36 cellular contexts compared by ENCODE assay signal in genomic region chr6:169527306-169527705, GRCh38.
DNase-seq lines count a peak whose midpoint lies in the region; ATAC-seq and TF ChIP-seq lines count a peak whose summit lies in the region.
"Had no signal": no experiment of that assay in that cellular context is flagged by ENCODE, and none has a peak within 500 bp of the region (broad histone marks: within the 10 kb centered on the region; RNA-seq: fewer than 3 reads in every experiment).

No MANE protein-coding gene starts in this region.

- H3K27me3 ChIP-seq in GM23248 (replicated peaks; ENCODE audit: insufficient read depth) (no peaks in the 10 kb centered on the region), suprapubic skin (no peaks in the 10 kb centered on the region)
- H3K27me3 ChIP-seq: esophagus muscularis mucosa, pancreas, upper lobe of left lung had no signal

- H3K27ac ChIP-seq in GM23248 (peak overlapping the region; percentile 69), suprapubic skin (no peak overlapping the region)
- H3K27ac ChIP-seq: C4-2B, esophagus muscularis mucosa, pancreas, SK-N-MC, upper lobe of left lung had no signal

- no peaks in the 10 kb centered on the region for H4K20me1 ChIP-seq in GM23248 (ENCODE audit: insufficient read depth)

- TF ChIP-seq POLR2A in suprapubic skin (IDR thresholded peaks at IDR 0.05) = no peak

- DNase-seq in AG08396 (ENCODE audit: low spot score) (peak; percentile 21), GM23248 (peak; percentile 82), astrocyte of the spinal cord (ENCODE audit: low read depth, low spot score) (peak; percentile 33), glomerular visceral epithelial cell (ENCODE audit: extremely low spot score) (peak; percentile 21), suprapubic skin (ENCODE audit: low spot score in 2 of 2) (no peak), NCI-H1417 (lab: John Stamatoyannopoulos, UW) (no peak), D341Med (ENCODE audit: low spot score) (no peak)
- DNase-seq: activated CD4-positive, alpha-beta memory T cell treated with anti-CD3 and anti-CD28 coated beads, Interleukin-2, amount 10 ng/mL, durations not matched to agents 7 days and 5 days; activated CD4-positive, alpha-beta T cell treated with anti-CD3 and anti-CD28 coated beads for 1 hour; activated naive CD4-positive, alpha-beta T cell treated with anti-CD3 and anti-CD28 coated beads, Interleukin-2, amount 50 U/mL, for 16 hours; anterior cingulate cortex; caudate nucleus; dermis blood vessel endothelial cell; GOT3; head of caudate nucleus; kidney glomerular epithelial cell; MM.1S; NCI-H1436 treated with DMSO at 0.1 percent for 48 hours; NCI-H2107; NCI-H446; NCI-H774; nephron progenitor cell; pancreas; right cardiac atrium; stimulated activated CD4-positive, alpha-beta T cell treated with anti-CD3 and anti-CD28 coated beads, Interleukin-12 subunit alpha, Interleukin-12 subunit beta, amount 100 ng/mL, for 4 hours; stimulated activated CD4-positive, alpha-beta T cell treated with anti-CD3 and anti-CD28 coated beads, Interleukin-4, amount 100 ng/mL, for 1 hour; substantia nigra; upper lobe of left lung had no signal

- H3F3A ChIP-seq in GM23248 (ENCODE audit: insufficient read depth) = peaks cover 41% of the 10 kb centered on the region

- peak overlapping the region; percentile 42; the same call in 1 of the 2 replicates for H3K9ac ChIP-seq in GM23248

- ATAC-seq in GM19455 (IDR thresholded peaks at IDR 0.05; ENCODE audit: unreplicated experiment) = no peak
- ATAC-seq: activated T-helper 17 cell treated with anti-CD3 and anti-CD28 coated beads, Interleukin-2, amount 50 U/mL, for 72 hours; K562; pancreas; right cardiac atrium; stimulated activated effector memory CD8-positive, alpha-beta T cell treated with anti-CD3 and anti-CD28 coated beads, Interleukin-12 subunit alpha, Interleukin-12 subunit beta, amount 100 ng/mL, for 72 hours had no signal

- H3K36me3 ChIP-seq in GM23248 (ENCODE audit: low read depth) (no peaks in the 10 kb centered on the region), suprapubic skin (no peaks in the 10 kb centered on the region)
- H3K36me3 ChIP-seq: esophagus muscularis mucosa, pancreas, upper lobe of left lung had no signal

- H3K9me3 ChIP-seq in GM23248 (ENCODE audit: low read depth) (no peaks in the 10 kb centered on the region), suprapubic skin (no peaks in the 10 kb centered on the region)
- H3K9me3 ChIP-seq: esophagus muscularis mucosa, pancreas, upper lobe of left lung had no signal

- TF ChIP-seq CTCF in astrocyte of the spinal cord (IDR thresholded peaks at IDR 0.05; ENCODE audit: low read depth, low read length) (no peak), suprapubic skin (IDR thresholded peaks at IDR 0.05) (no peak)

- H3K4me1 ChIP-seq in GM23248 (ENCODE audit: insufficient read depth) (peaks cover 46% of the 10 kb centered on the region), suprapubic skin (peaks cover 11% of the 10 kb centered on the region)

- in situ Hi-C loops in GM23248 (cut with MboI) (no loop called here), astrocyte of the spinal cord (cut with HindIII; ENCODE audit: low sequenced_read_pairs) (no loop called here)

- 32 to 41% methylated on average over 1 of the region's 1 CpG for WGBS in GM23248 (ENCODE audit: low coverage in 1 of 2, low lambda C conversion rate in 2 of 2, missing lambda C conversion rate in 2 of 2), 2 experiments
- 91% methylated on average over 1 of the region's 1 CpG for WGBS in suprapubic skin

- no peaks in the 10 kb centered on the region for H3K79me2 ChIP-seq in GM23248 (ENCODE audit: insufficient read depth)

- H3K4me2 ChIP-seq in GM23248 (ENCODE audit: unreplicated experiment) = peak overlapping the region; percentile 38

- H3K4me3 ChIP-seq in GM23248 = no peak overlapping the region
- H3K4me3 ChIP-seq in astrocyte of the spinal cord (ENCODE audit: low read depth, low read length) = no peak overlapping the region
- no peak overlapping the region for H3K4me3 ChIP-seq in suprapubic skin
- H3K4me3 ChIP-seq: esophagus muscularis mucosa, K562, lung, pancreas, SK-N-MC, upper lobe of left lung had no signal

- H3K9me2 ChIP-seq in GM23248 (ENCODE audit: insufficient read depth) = no peaks in the 10 kb centered on the region; the same call in 1 of the 2 replicates

- no peak for TF ChIP-seq EP300 in suprapubic skin (IDR thresholded peaks at IDR 0.05)

- H2AFZ ChIP-seq in GM23248 = no peak overlapping the region

Comparison
In these comparisons a context has a peak if more than half of its experiments do, and no peak if none do; other contexts are left out.
1. DNase-seq: peak in AG08396 (single experiment), GM23248 (single experiment), astrocyte of the spinal cord (single experiment) and glomerular visceral epithelial cell (single experiment); none in suprapubic skin (0 of 2), NCI-H1417 (0 of 3) and D341Med (single experiment).